21 cellular contexts compared by ENCODE assay signal in genomic region chr10:77168861-77169260, GRCh38.
DNase-seq lines count a peak whose midpoint lies in the region; ATAC-seq and TF ChIP-seq lines count a peak whose summit lies in the region.
"Had no signal": no experiment of that assay in that cellular context is flagged by ENCODE, and none has a peak within 500 bp of the region (broad histone marks: within the 10 kb centered on the region; RNA-seq: fewer than 3 reads in every experiment).

No MANE protein-coding gene starts in this region.

- H3K36me3 ChIP-seq in RWPE2 (ENCODE audit: low read depth), result no peaks in the 10 kb centered on the region

- TF ChIP-seq CTCF in RWPE2 (IDR thresholded peaks at IDR 0.05; ENCODE audit: poor library complexity, severe bottlenecking) (no peak), epithelial cell of esophagus (IDR thresholded peaks at IDR 0.05; ENCODE audit: insufficient read depth, low read depth, low read length, missing control alignments) (no peak)

- peak; percentile 51; the same call in 2 of the 3 replicates for ATAC-seq in RWPE2 (ENCODE audit: low read depth)
- no peak for ATAC-seq in HG03039 (IDR thresholded peaks at IDR 0.05; ENCODE audit: unreplicated experiment)
- ATAC-seq: CD8-positive, alpha-beta T cell had no signal

- no peaks in the 10 kb centered on the region for H3K9me3 ChIP-seq in RWPE2 (ENCODE audit: severe bottlenecking)

- peak overlapping the region; percentile 12 for H3K27ac ChIP-seq in RWPE2 (ENCODE audit: poor library complexity, severe bottlenecking)

- H3K4me1 ChIP-seq in RWPE2 (ENCODE audit: insufficient read depth, poor library complexity, severe bottlenecking), result peaks cover 18% of the 10 kb centered on the region

- peak; percentile 19 for DNase-seq in DMS53 (lab: John Stamatoyannopoulos, UW)
- DNase-seq in DMS53 treated with DMSO at 0.1 percent for 48 hours (lab: John Stamatoyannopoulos, UW; ENCODE audit: unreplicated experiment), result no peak
- DNase-seq in RWPE2 (ENCODE audit: low spot score), result no peak
- DNase-seq in epithelial cell of esophagus (ENCODE audit: low read depth), result peak; percentile 80
- DNase-seq in renal cortical epithelial cell (ENCODE audit: low read depth), result peak; percentile 69
- no peak for DNase-seq in globus pallidus (ENCODE audit: low spot score)
- DNase-seq in NCI-H146 (lab: John Stamatoyannopoulos, UW), result no peak
- DNase-seq: 8988T; AML-193; C1 segment of cervical spinal cord; CD8-positive, alpha-beta T cell; DMS79; GOT3; Kasumi-1; NCI-H1092 treated with DMSO at 0.1 percent for 48 hours; NCI-H1436 treated with DMSO at 0.1 percent for 48 hours; NCI-H2029; NCI-H2227 treated with DMSO at 0.1 percent for 48 hours; NCI-H510A; Right ventricle myocardium superior had no signal

- no peaks in the 10 kb centered on the region for H3K27me3 ChIP-seq in RWPE2 (ENCODE audit: insufficient read depth, poor library complexity, severe bottlenecking)

- H3K4me3 ChIP-seq in RWPE2 (ENCODE audit: severe bottlenecking) (no peak overlapping the region), epithelial cell of esophagus (ENCODE audit: low read length) (no peak overlapping the region)

Comparison
In these comparisons a context has a peak if more than half of its experiments do, and no peak if none do; other contexts are left out.
1. DNase-seq: peak in DMS53 (single experiment), epithelial cell of esophagus (single experiment) and renal cortical epithelial cell (single experiment); none in DMS53 treated with DMSO at 0.1 percent for 48 hours (single experiment), RWPE2 (single experiment), globus pallidus (single experiment) and NCI-H146 (single experiment).